Comparison of ENCODE assay signal across 19 cellular contexts in the genomic region with DNA sequence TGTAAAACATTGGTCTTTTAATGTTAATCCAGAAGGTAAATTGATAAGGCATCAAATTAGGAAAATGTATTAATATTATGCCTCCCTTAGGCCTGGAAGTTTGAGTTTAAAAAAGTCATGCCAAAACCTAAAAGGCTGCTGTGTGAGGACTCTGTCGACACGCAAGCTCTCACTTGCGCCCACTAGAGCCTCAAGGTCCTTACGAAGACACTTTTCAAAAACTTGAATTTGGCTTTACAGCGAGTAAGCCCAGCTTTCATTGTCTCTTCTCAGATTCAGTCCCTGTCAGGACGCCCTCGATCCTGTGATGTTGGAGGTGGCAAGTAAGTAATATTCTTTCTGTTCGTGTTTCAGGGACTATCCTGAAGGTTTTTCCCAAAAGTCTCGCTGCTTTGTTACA.
DNase-seq lines count a peak whose midpoint lies in the region; ATAC-seq and TF ChIP-seq lines count a peak whose summit lies in the region.
"Had no signal": no experiment of that assay in that cellular context is flagged by ENCODE, and none has a peak within 500 bp of the region (broad histone marks: within the 10 kb centered on the region; RNA-seq: fewer than 3 reads in every experiment).

No MANE protein-coding gene starts in this region.

- POLR2A ChIA-PET in activated CD4-positive, alpha-beta T cell treated with anti-CD3 and anti-CD28 coated beads for 36 hours (lab: Charles Lee) = no interaction called here

- H3K9me3 ChIP-seq in DOHH2 (ENCODE audit: control insufficient read depth, insufficient read depth, low read length) (no peaks in the 10 kb centered on the region), T-helper 17 cell (ENCODE audit: control insufficient read depth, low read length, poor library complexity, severe bottlenecking) (no peaks in the 10 kb centered on the region)
- H3K9me3 ChIP-seq: BE2C, left lung, tibial artery had no signal

- 0 out of 2 replicates have a peak overlapping the region, but pooled peaks have one; percentile 46 for H3K4me3 ChIP-seq in DOHH2 (ENCODE audit: low read length)
- no peak overlapping the region for H3K4me3 ChIP-seq in choroid plexus epithelial cell (ENCODE audit: low read depth, low read length)
- no peak overlapping the region for H3K4me3 ChIP-seq in foreskin fibroblast (ENCODE audit: low read depth in 1 of 2, low read length in 2 of 2)
- H3K4me3 ChIP-seq: left lung, tibial artery had no signal

- peaks cover 17% of the 10 kb centered on the region for H3K4me1 ChIP-seq in DOHH2 (ENCODE audit: control insufficient read depth, low read length)
- H3K4me1 ChIP-seq: BE2C had no signal

- H4K20me1 ChIP-seq in DOHH2 (ENCODE audit: control insufficient read depth, insufficient read depth, low read depth, low read length) = no peaks in the 10 kb centered on the region

- no peaks in the 10 kb centered on the region for H3K27me3 ChIP-seq in DOHH2 (ENCODE audit: control insufficient read depth, low read length)
- H3K27me3 ChIP-seq: BE2C, left lung, tibial artery had no signal

- H3K4me2 ChIP-seq in DOHH2 (ENCODE audit: low read length) = peak overlapping the region; percentile 60

- no peak for TF ChIP-seq CTCF in DOHH2 (IDR thresholded peaks at IDR 0.05; ENCODE audit: low read depth, low read length, poor library complexity, severe bottlenecking)
- TF ChIP-seq CTCF in choroid plexus epithelial cell (conservative IDR thresholded peaks at IDR 0.05; ENCODE audit: low read depth, low read length) = peak; percentile 22
- no peak for TF ChIP-seq CTCF in foreskin fibroblast (IDR thresholded peaks at IDR 0.05; ENCODE audit: low read depth, low read length)

- H3K36me3 ChIP-seq in DOHH2 (ENCODE audit: control insufficient read depth, low read length) = peaks cover 9% of the 10 kb centered on the region; the same call in 1 of the 2 replicates
- H3K36me3 ChIP-seq: BE2C had no signal

- H3K36me3 Mint-ChIP-seq in activated CD4-positive, alpha-beta T cell treated with anti-CD3 and anti-CD28 coated beads for 36 hours (ENCODE audit: low read depth) = peaks cover 26% of the 10 kb centered on the region
- peaks cover 7% of the 10 kb centered on the region for H3K36me3 Mint-ChIP-seq in T-helper 17 cell (ENCODE audit: low read depth)

- peak overlapping the region; percentile 57 for H3K27ac ChIP-seq in DOHH2 (ENCODE audit: low read depth, low read length)
- H3K27ac ChIP-seq: 22Rv1, left lung had no signal

- no peaks in the 10 kb centered on the region for H3K79me2 ChIP-seq in DOHH2 (ENCODE audit: control insufficient read depth, low read length)

- peak; percentile 31 for ATAC-seq in activated CD4-positive, alpha-beta T cell treated with anti-CD3 and anti-CD28 coated beads for 36 hours
- peak; percentile 59 for ATAC-seq in T-helper 17 cell
- ATAC-seq in GM18502 (IDR thresholded peaks at IDR 0.05; ENCODE audit: poor library complexity, unreplicated experiment) = no peak
- ATAC-seq in HG02759 (IDR thresholded peaks at IDR 0.05; ENCODE audit: unreplicated experiment) = no peak
- ATAC-seq: esophagus mucosa, left lung, right cardiac atrium had no signal

- peak overlapping the region; percentile 28 for H3K4me3 Mint-ChIP-seq in activated CD4-positive, alpha-beta T cell treated with anti-CD3 and anti-CD28 coated beads for 36 hours
- peak overlapping the region; percentile 62 for H3K4me3 Mint-ChIP-seq in T-helper 17 cell

- H3K4me1 Mint-ChIP-seq in activated CD4-positive, alpha-beta T cell treated with anti-CD3 and anti-CD28 coated beads for 36 hours = peaks cover 37% of the 10 kb centered on the region
- peaks cover 19% of the 10 kb centered on the region for H3K4me1 Mint-ChIP-seq in T-helper 17 cell

- H3F3A ChIP-seq in DOHH2 (ENCODE audit: control insufficient read depth, insufficient read depth) = peaks cover 2% of the 10 kb centered on the region; the same call in 1 of the 2 replicates

- peak; percentile 30 for DNase-seq in activated CD4-positive, alpha-beta T cell treated with anti-CD3 and anti-CD28 coated beads for 36 hours
- no peak for DNase-seq in activated CD4-positive, alpha-beta T cell treated with anti-CD3 and anti-CD28 coated beads, Interleukin-2, amount 50 U/mL, for 1 hour
- DNase-seq in T-helper 17 cell = no peak
- DNase-seq in choroid plexus epithelial cell (ENCODE audit: low read depth) = no peak
- no peak for DNase-seq in foreskin fibroblast
- DNase-seq: activated CD8-positive, alpha-beta memory T cell treated with anti-CD3 and anti-CD28 coated beads for 24 hours; BE2C; GF-D8; left lung; NCI-H1694; NCI-H226; occipital lobe; right cardiac atrium; tibial artery had no signal

- intact Hi-C loops in activated CD4-positive, alpha-beta T cell treated with anti-CD3 and anti-CD28 coated beads for 36 hours (cut with DNase I, micrococcal nuclease) = loop anchor here in 1 of 2 experiments (5.0 kb wide), 1 partner anchor 87 kb away; no protein-coding TSS in a partner anchor

- CTCF ChIA-PET in activated CD4-positive, alpha-beta T cell treated with anti-CD3 and anti-CD28 coated beads for 36 hours (lab: Charles Lee) = interaction anchor here (0.7 to 2.5 kb wide), 13 partner anchors 9 to 326 kb away, joined by 3 to 9 read pairs (median 4); no protein-coding TSS in a partner anchor

- no peaks in the 10 kb centered on the region for H3K27me3 Mint-ChIP-seq in activated CD4-positive, alpha-beta T cell treated with anti-CD3 and anti-CD28 coated beads for 36 hours
- H3K27me3 Mint-ChIP-seq in T-helper 17 cell = no peaks in the 10 kb centered on the region

- H3K9me2 ChIP-seq in DOHH2 (replicated peaks; ENCODE audit: control insufficient read depth, low read length) = no peaks in the 10 kb centered on the region

- no peaks in the 10 kb centered on the region for H3K9me3 Mint-ChIP-seq in activated CD4-positive, alpha-beta T cell treated with anti-CD3 and anti-CD28 coated beads for 36 hours (ENCODE audit: low read depth)

- H3K27ac Mint-ChIP-seq in activated CD4-positive, alpha-beta T cell treated with anti-CD3 and anti-CD28 coated beads for 36 hours = peak overlapping the region; percentile 81
- peak overlapping the region; percentile 78 for H3K27ac Mint-ChIP-seq in T-helper 17 cell

Comparison
In these comparisons a context has a peak if more than half of its experiments do, and no peak if none do; other contexts are left out.
1. ATAC-seq: peak in activated CD4-positive, alpha-beta T cell treated with anti-CD3 and anti-CD28 coated beads for 36 hours (single experiment) and T-helper 17 cell (single experiment); none in GM18502 (single experiment) and HG02759 (single experiment).